2 cellular contexts compared by ENCODE assay signal in genomic region chr12:79397609-79398008, GRCh38.
TF ChIP-seq lines count a peak whose summit lies in the region.

No MANE protein-coding gene starts in this region.

TF ChIP-seq in SK-N-SH, 30 proteins besides CTCF, POLR2A, EP300 and RAD21 (continued from another document):
- no peak for TF ChIP-seq MAX (IDR thresholded peaks at IDR 0.05; ENCODE audit: low read depth)

TF ChIP-seq in SK-N-SH treated with all-trans-retinoic acid at 6 μM for 48 hours, 23 proteins besides CTCF, POLR2A, EP300 and RAD21 (continued from another document):
- no peak for TF ChIP-seq PATZ1 (CRISPR knock-in tag; IDR thresholded peaks at IDR 0.05; ENCODE audit: borderline replicate concordance)
- TF ChIP-seq BACH2 (CRISPR knock-in tag; IDR thresholded peaks at IDR 0.05; ENCODE audit: borderline replicate concordance), result no peak
- TF ChIP-seq GLIS3 (CRISPR knock-in tag; IDR thresholded peaks at IDR 0.05), result no peak
- no peak for TF ChIP-seq ZNF70 (CRISPR knock-in tag; IDR thresholded peaks at IDR 0.05)
- TF ChIP-seq ARNTL (CRISPR knock-in tag; IDR thresholded peaks at IDR 0.05; ENCODE audit: borderline replicate concordance, low read depth), result no peak
- TF ChIP-seq PPARA (CRISPR knock-in tag; IDR thresholded peaks at IDR 0.05; ENCODE audit: borderline replicate concordance), result no peak
- no peak for TF ChIP-seq CSRNP3 (CRISPR knock-in tag; IDR thresholded peaks at IDR 0.05)
- no peak for TF ChIP-seq TOX (CRISPR knock-in tag; IDR thresholded peaks at IDR 0.05; ENCODE audit: borderline replicate concordance)
